Comparison of ENCODE assay signal across 8 cellular contexts in genomic region chr3:133211449-133211848, GRCh38.
DNase-seq lines count a peak whose midpoint lies in the region; ATAC-seq and TF ChIP-seq lines count a peak whose summit lies in the region.

No MANE protein-coding gene starts in this region.

- no peaks in the 10 kb centered on the region for H3K27me3 ChIP-seq in H7 (ENCODE audit: control insufficient read depth, insufficient read depth, low read length)

- ATAC-seq in GM18861 (IDR thresholded peaks at IDR 0.05; ENCODE audit: unreplicated experiment) (peak; percentile 98), HG02642 (IDR thresholded peaks at IDR 0.05; ENCODE audit: poor library complexity, unreplicated experiment) (peak; percentile 92)

- H3K36me3 ChIP-seq in H7 (replicated peaks; ENCODE audit: control insufficient read depth, insufficient read depth, low read length) = no peaks in the 10 kb centered on the region

- no peak overlapping the region for H3K4me3 ChIP-seq in H7 (ENCODE audit: insufficient read depth, low read depth, low read length)

- no peak for TF ChIP-seq POLR2A in erythroblast (IDR thresholded peaks at IDR 0.05; ENCODE audit: low read length)

- DNase-seq in NAMALWA (ENCODE audit: low spot score) = peak; percentile 94
- DNase-seq in iPS-NIHi7 (ENCODE audit: extremely low spot score) = peak; percentile 46
- no peak for DNase-seq in NCI-H146 (lab: John Stamatoyannopoulos, UW)
- no peak for DNase-seq in H7
- DNase-seq in NCI-H2171 treated with DMSO at 0.1 percent for 48 hours (lab: John Stamatoyannopoulos, UW) = no peak
- no peak for DNase-seq in erythroblast (lab: John Stamatoyannopoulos, UW)

Comparison
In these comparisons a context has a peak if more than half of its experiments do, and no peak if none do; other contexts are left out.
1. DNase-seq: peak in NAMALWA (single experiment) and iPS-NIHi7 (single experiment); none in NCI-H146 (single experiment), H7 (single experiment), NCI-H2171 treated with DMSO at 0.1 percent for 48 hours (single experiment) and erythroblast (0 of 2).